22 cellular contexts compared by ENCODE assay signal in genomic region chr12:26668230-26668629, GRCh38.
"Had no signal": no experiment of that assay in that cellular context is flagged by ENCODE, and none has a peak within 500 bp of the region (broad histone marks: within the 10 kb centered on the region; RNA-seq: fewer than 3 reads in every experiment).

No MANE protein-coding gene starts in this region.

- H2AFZ ChIP-seq: hepatocyte had no signal

- H3K36me3 ChIP-seq: transverse colon had no signal

- H3K4me2 ChIP-seq: hepatocyte had no signal

- H3K9me3 ChIP-seq: spleen, transverse colon had no signal

- DNase-seq: activated CD4-positive, alpha-beta memory T cell treated with anti-CD3 and anti-CD28 coated beads, Interleukin-2, amount 10 ng/mL, durations not matched to agents 7 days and 5 days; activated CD4-positive, alpha-beta T cell treated with anti-CD3 and anti-CD28 coated beads for 1 hour; activated CD4-positive, alpha-beta T cell treated with anti-CD3 and anti-CD28 coated beads, Interleukin-2, amount 10 ng/mL, durations not matched to agents 7 days and 5 days; activated CD8-positive, alpha-beta memory T cell treated with anti-CD3 and anti-CD28 coated beads, Interleukin-2, amount 50 U/mL, for 48 hours; activated naive CD4-positive, alpha-beta T cell; activated T-cell treated with anti-CD3 and anti-CD28 coated beads, Interleukin-2, amount 50 U/mL, for 4 hours; anterior cingulate cortex; dermis blood vessel endothelial cell; effector CD4-positive, alpha-beta T cell; glutamatergic neuron; islet precursor cell; left ventricle myocardium superior; midbrain; naive thymus-derived CD4-positive, alpha-beta T cell; right cardiac atrium; spleen; stimulated activated naive CD4-positive, alpha-beta T cell; T-helper 2 cell; transverse colon had no signal

- ATAC-seq: activated T-cell treated with anti-CD3 and anti-CD28 coated beads, Interleukin-2, amount 50 U/mL, for 4 hours; activated T-helper 17 cell treated with anti-CD3 and anti-CD28 coated beads, Interleukin-2, amount 50 U/mL, for 72 hours; left ventricle myocardium superior; naive thymus-derived CD4-positive, alpha-beta T cell; right cardiac atrium had no signal

- H3K27ac ChIP-seq: hepatocyte, spleen, transverse colon had no signal

- H3K79me2 ChIP-seq: hepatocyte had no signal

- H3K27me3 ChIP-seq: hepatocyte, spleen, transverse colon had no signal

- H3K4me3 ChIP-seq: hepatocyte, spleen, transverse colon had no signal

- H3K4me3 Mint-ChIP-seq: activated CD4-positive, alpha-beta memory T cell treated with anti-CD3 and anti-CD28 coated beads, Interleukin-2, amount 10 ng/mL, durations not matched to agents 7 days and 5 days; activated CD4-positive, alpha-beta T cell treated with anti-CD3 and anti-CD28 coated beads, Interleukin-2, amount 10 ng/mL, durations not matched to agents 7 days and 5 days; activated naive CD8-positive, alpha-beta T cell; activated T-cell treated with anti-CD3 and anti-CD28 coated beads, Interleukin-2, amount 50 U/mL, for 4 hours; activated T-helper 17 cell treated with anti-CD3 and anti-CD28 coated beads, Interleukin-2, amount 50 U/mL, for 72 hours; naive thymus-derived CD4-positive, alpha-beta T cell had no signal

- H3K9me3 Mint-ChIP-seq: activated CD4-positive, alpha-beta memory T cell treated with anti-CD3 and anti-CD28 coated beads, Interleukin-2, amount 10 ng/mL, durations not matched to agents 7 days and 5 days; activated CD4-positive, alpha-beta T cell treated with anti-CD3 and anti-CD28 coated beads, Interleukin-2, amount 10 ng/mL, durations not matched to agents 7 days and 5 days; activated T-cell treated with anti-CD3 and anti-CD28 coated beads, Interleukin-2, amount 50 U/mL, for 4 hours; activated T-helper 17 cell treated with anti-CD3 and anti-CD28 coated beads, Interleukin-2, amount 50 U/mL, for 72 hours had no signal

- H3K27me3 Mint-ChIP-seq: activated CD4-positive, alpha-beta memory T cell treated with anti-CD3 and anti-CD28 coated beads, Interleukin-2, amount 10 ng/mL, durations not matched to agents 7 days and 5 days; activated CD4-positive, alpha-beta T cell treated with anti-CD3 and anti-CD28 coated beads, Interleukin-2, amount 10 ng/mL, durations not matched to agents 7 days and 5 days; activated naive CD8-positive, alpha-beta T cell; activated T-helper 17 cell treated with anti-CD3 and anti-CD28 coated beads, Interleukin-2, amount 50 U/mL, for 72 hours; naive thymus-derived CD4-positive, alpha-beta T cell had no signal

- H3K4me1 ChIP-seq: spleen, transverse colon had no signal

- H3K4me1 Mint-ChIP-seq: activated CD4-positive, alpha-beta memory T cell treated with anti-CD3 and anti-CD28 coated beads, Interleukin-2, amount 10 ng/mL, durations not matched to agents 7 days and 5 days; activated CD4-positive, alpha-beta T cell treated with anti-CD3 and anti-CD28 coated beads, Interleukin-2, amount 10 ng/mL, durations not matched to agents 7 days and 5 days; activated T-helper 17 cell treated with anti-CD3 and anti-CD28 coated beads, Interleukin-2, amount 50 U/mL, for 72 hours had no signal

- H3K27ac Mint-ChIP-seq: activated CD4-positive, alpha-beta memory T cell treated with anti-CD3 and anti-CD28 coated beads, Interleukin-2, amount 10 ng/mL, durations not matched to agents 7 days and 5 days; activated CD4-positive, alpha-beta T cell treated with anti-CD3 and anti-CD28 coated beads, Interleukin-2, amount 10 ng/mL, durations not matched to agents 7 days and 5 days; activated naive CD8-positive, alpha-beta T cell; activated T-helper 17 cell treated with anti-CD3 and anti-CD28 coated beads, Interleukin-2, amount 50 U/mL, for 72 hours; naive thymus-derived CD4-positive, alpha-beta T cell had no signal
